In the genomic region with DNA sequence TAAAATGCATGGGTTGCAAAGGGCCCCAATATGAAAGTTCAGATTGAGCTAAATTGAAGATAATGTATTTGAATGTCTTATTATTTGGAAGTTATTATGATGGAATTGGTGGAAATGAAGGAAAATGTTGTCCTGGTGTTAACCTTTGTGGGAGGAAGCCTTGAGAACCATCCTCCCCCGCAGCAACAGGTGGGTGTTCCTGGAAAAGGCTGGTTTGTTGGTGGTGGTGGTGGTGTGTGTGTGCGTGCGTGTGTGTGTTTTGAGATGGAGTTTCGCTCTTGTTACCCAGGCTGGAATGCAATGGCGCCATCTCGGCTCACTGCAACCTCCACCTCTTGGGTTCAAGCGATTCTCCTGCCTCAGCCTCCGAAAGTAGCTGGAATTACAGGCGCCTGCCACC, we compare ENCODE assay signal across 8 cellular contexts. TPM values are rescaled to one million over a fixed set of nuclear protein-coding genes. Genes with fewer than 3 reads are reported as not detected.
"Had no signal": no experiment of that assay in that cellular context is flagged by ENCODE, and none has a peak within 500 bp of the region (broad histone marks: within the 10 kb centered on the region; RNA-seq: fewer than 3 reads in every experiment).

No MANE protein-coding gene starts in this region.

- H3K4me3 ChIP-seq: GM12878 had no signal

- ATAC-seq: GM12878 had no signal

- FAIRE-seq: GM12878, GM12891, GM12892, GM18507, GM19239 had no signal

- DNase-seq: GDM1, GF-D8 had no signal

RNA-seq across cellular contexts. Expression of a gene that starts 36.2 kb away (rescaled TPM):
- total RNA-seq: G401, GM12878 had no signal
